ENCODE assay signal across 13 cellular contexts in genomic region chr1:205925730-205926129, GRCh38. TPM values are rescaled to one million over a fixed set of nuclear protein-coding genes. Genes with fewer than 3 reads are reported as not detected.
DNase-seq lines count a peak whose midpoint lies in the region; ATAC-seq and TF ChIP-seq lines count a peak whose summit lies in the region.
"Had no signal": no experiment of that assay in that cellular context is flagged by ENCODE, and none has a peak within 500 bp of the region (broad histone marks: within the 10 kb centered on the region; RNA-seq: fewer than 3 reads in every experiment).

No MANE protein-coding gene starts in this region.

- H3K36me3 Mint-ChIP-seq in chondrocyte (ENCODE audit: low read depth) (no peaks in the 10 kb centered on the region), neural progenitor cell (no peaks in the 10 kb centered on the region)
- peaks cover 5% of the 10 kb centered on the region for H3K36me3 Mint-ChIP-seq in stimulated activated effector memory CD8-positive, alpha-beta T cell treated with anti-CD3 and anti-CD28 coated beads, Interleukin-12 subunit alpha, Interleukin-12 subunit beta, amount 100 ng/mL, for 72 hours

- H3K36me3 ChIP-seq in neural progenitor cell: no peaks in the 10 kb centered on the region
- H3K36me3 ChIP-seq: tibial nerve had no signal

- ATAC-seq in stimulated activated effector memory CD8-positive, alpha-beta T cell treated with anti-CD3 and anti-CD28 coated beads, Interleukin-12 subunit alpha, Interleukin-12 subunit beta, amount 100 ng/mL, for 72 hours: no peak
- ATAC-seq in GM18517 (IDR thresholded peaks at IDR 0.05; ENCODE audit: unreplicated experiment) (no peak), GM18861 (IDR thresholded peaks at IDR 0.05; ENCODE audit: unreplicated experiment) (no peak)

- H3K27ac Mint-ChIP-seq in chondrocyte (ENCODE audit: unreplicated experiment) (peak overlapping the region; percentile 13), neural progenitor cell (peak overlapping the region; percentile 70)
- no peak overlapping the region for H3K27ac Mint-ChIP-seq in stimulated activated effector memory CD8-positive, alpha-beta T cell treated with anti-CD3 and anti-CD28 coated beads, Interleukin-12 subunit alpha, Interleukin-12 subunit beta, amount 100 ng/mL, for 72 hours
- H3K27ac Mint-ChIP-seq: activated T-helper 1 cell treated with anti-CD3 and anti-CD28 coated beads, Interleukin-12 subunit alpha, Interleukin-12 subunit beta, Interleukin-2, Interleukin-4 antibody, amounts not matched to agents 30 ng/mL and 10 ng/mL and 1 ng/mL, durations not matched to agents 14 hours and 24 hours and 36 hours had no signal

- H3K79me2 ChIP-seq in neural progenitor cell (ENCODE audit: low read depth): no peaks in the 10 kb centered on the region

- H3K27me3 Mint-ChIP-seq in chondrocyte (ENCODE audit: low read depth) (no peaks in the 10 kb centered on the region), neural progenitor cell (ENCODE audit: insufficient read depth, low read depth) (peaks cover 15% of the 10 kb centered on the region)

- no peak overlapping the region for H3K9ac ChIP-seq in neural progenitor cell

- no peak overlapping the region for H3K4me3 ChIP-seq in neural progenitor cell
- H3K4me3 ChIP-seq: tibial nerve had no signal

- H3F3A ChIP-seq in neural progenitor cell (ENCODE audit: low read depth): no peaks in the 10 kb centered on the region

- TF ChIP-seq CTCF in chondrocyte (IDR thresholded peaks at IDR 0.05): no peak
- no peak for TF ChIP-seq CTCF in neural progenitor cell (IDR thresholded peaks at IDR 0.05)

- DNase-seq in COLO668 (lab: John Stamatoyannopoulos, UW; ENCODE audit: unreplicated experiment): peak; percentile 25
- DNase-seq in M059J (ENCODE audit: low read depth): peak; percentile 95
- peak; percentile 24 for DNase-seq in chondrocyte (ENCODE audit: low spot score)
- DNase-seq in neural progenitor cell (ENCODE audit: low spot score): no peak
- DNase-seq in stimulated activated effector memory CD8-positive, alpha-beta T cell treated with anti-CD3 and anti-CD28 coated beads, Interleukin-12 subunit alpha, Interleukin-12 subunit beta, amount 100 ng/mL, for 72 hours (ENCODE audit: low spot score in 2 of 2): no peak
- no peak for DNase-seq in NCI-H2196 (lab: John Stamatoyannopoulos, UW; ENCODE audit: unreplicated experiment)
- DNase-seq: DMS 273 treated with DMSO at 0.1 percent for 48 hours, NCI-H1105 treated with DMSO at 0.1 percent for 48 hours had no signal

- H2AFZ ChIP-seq in neural progenitor cell (replicated peaks): no peak overlapping the region

- H3K9me3 Mint-ChIP-seq in chondrocyte (ENCODE audit: low read depth) (no peaks in the 10 kb centered on the region), neural progenitor cell (no peaks in the 10 kb centered on the region)
- H3K9me3 Mint-ChIP-seq in stimulated activated effector memory CD8-positive, alpha-beta T cell treated with anti-CD3 and anti-CD28 coated beads, Interleukin-12 subunit alpha, Interleukin-12 subunit beta, amount 100 ng/mL, for 72 hours: no peaks in the 10 kb centered on the region
- H3K9me3 Mint-ChIP-seq: activated T-helper 1 cell treated with anti-CD3 and anti-CD28 coated beads, Interleukin-12 subunit alpha, Interleukin-12 subunit beta, Interleukin-2, Interleukin-4 antibody, amounts not matched to agents 30 ng/mL and 10 ng/mL and 1 ng/mL, durations not matched to agents 14 hours and 24 hours and 36 hours; neural crest cell had no signal

- H3K27ac ChIP-seq in neural progenitor cell: no peak overlapping the region
- H3K27ac ChIP-seq: tibial nerve had no signal

- H4K20me1 ChIP-seq in neural progenitor cell (ENCODE audit: low read depth): no peaks in the 10 kb centered on the region

- H3K4me1 Mint-ChIP-seq in chondrocyte (ENCODE audit: low read depth): no peaks in the 10 kb centered on the region
- peaks cover 37% of the 10 kb centered on the region for H3K4me1 Mint-ChIP-seq in neural progenitor cell
- H3K4me1 Mint-ChIP-seq in stimulated activated effector memory CD8-positive, alpha-beta T cell treated with anti-CD3 and anti-CD28 coated beads, Interleukin-12 subunit alpha, Interleukin-12 subunit beta, amount 100 ng/mL, for 72 hours: no peaks in the 10 kb centered on the region
- H3K4me1 Mint-ChIP-seq: neural crest cell had no signal

- H3K9me3 ChIP-seq in neural progenitor cell (ENCODE audit: low read depth): no peaks in the 10 kb centered on the region
- H3K9me3 ChIP-seq: tibial nerve had no signal

- no peak overlapping the region for H3K4me3 Mint-ChIP-seq in chondrocyte (ENCODE audit: unreplicated experiment)
- H3K4me3 Mint-ChIP-seq in neural progenitor cell: no peak overlapping the region
- H3K4me3 Mint-ChIP-seq in stimulated activated effector memory CD8-positive, alpha-beta T cell treated with anti-CD3 and anti-CD28 coated beads, Interleukin-12 subunit alpha, Interleukin-12 subunit beta, amount 100 ng/mL, for 72 hours: no peak overlapping the region
- H3K4me3 Mint-ChIP-seq: activated T-helper 1 cell treated with anti-CD3 and anti-CD28 coated beads, Interleukin-12 subunit alpha, Interleukin-12 subunit beta, Interleukin-2, Interleukin-4 antibody, amounts not matched to agents 30 ng/mL and 10 ng/mL and 1 ng/mL, durations not matched to agents 14 hours and 24 hours and 36 hours; neural crest cell had no signal

- H3K4me2 ChIP-seq in neural progenitor cell: no peak overlapping the region

- H3K27me3 ChIP-seq in neural progenitor cell: no peaks in the 10 kb centered on the region
- H3K27me3 ChIP-seq: tibial nerve had no signal

- no peaks in the 10 kb centered on the region for H3K4me1 ChIP-seq in neural progenitor cell
- H3K4me1 ChIP-seq: tibial nerve had no signal

RNA-seq across cellular contexts. Expression of gene SLC26A9, which starts 17.5 kb away (rescaled TPM):
- 0.07 TPM in 1 of 2 replicates, not detected in the other for total RNA-seq in M059J (2014; rRNA removed; shearing (Covaris generic))
- not detected in 3 replicates for total RNA-seq in chondrocyte
- total RNA-seq in neural progenitor cell (ENCODE audit: low replicate concordance): not detected in 2 replicates
- total RNA-seq: activated T-helper 1 cell treated with anti-CD3 and anti-CD28 coated beads, Interleukin-12 subunit alpha, Interleukin-12 subunit beta, Interleukin-2, Interleukin-4 antibody, amounts not matched to agents 30 ng/mL and 10 ng/mL and 1 ng/mL, durations not matched to agents 14 hours and 24 hours and 36 hours; tibial nerve had no signal

Comparison
In these comparisons a context has a peak if more than half of its experiments do, and no peak if none do; other contexts are left out.
1. DNase-seq: peak in COLO668 (single experiment), M059J (single experiment) and chondrocyte (single experiment); none in neural progenitor cell (single experiment), stimulated activated effector memory CD8-positive, alpha-beta T cell treated with anti-CD3 and anti-CD28 coated beads, Interleukin-12 subunit alpha, Interleukin-12 subunit beta, amount 100 ng/mL, for 72 hours (0 of 2) and NCI-H2196 (single experiment).